8 cellular contexts compared by ENCODE assay signal in the genomic region with DNA sequence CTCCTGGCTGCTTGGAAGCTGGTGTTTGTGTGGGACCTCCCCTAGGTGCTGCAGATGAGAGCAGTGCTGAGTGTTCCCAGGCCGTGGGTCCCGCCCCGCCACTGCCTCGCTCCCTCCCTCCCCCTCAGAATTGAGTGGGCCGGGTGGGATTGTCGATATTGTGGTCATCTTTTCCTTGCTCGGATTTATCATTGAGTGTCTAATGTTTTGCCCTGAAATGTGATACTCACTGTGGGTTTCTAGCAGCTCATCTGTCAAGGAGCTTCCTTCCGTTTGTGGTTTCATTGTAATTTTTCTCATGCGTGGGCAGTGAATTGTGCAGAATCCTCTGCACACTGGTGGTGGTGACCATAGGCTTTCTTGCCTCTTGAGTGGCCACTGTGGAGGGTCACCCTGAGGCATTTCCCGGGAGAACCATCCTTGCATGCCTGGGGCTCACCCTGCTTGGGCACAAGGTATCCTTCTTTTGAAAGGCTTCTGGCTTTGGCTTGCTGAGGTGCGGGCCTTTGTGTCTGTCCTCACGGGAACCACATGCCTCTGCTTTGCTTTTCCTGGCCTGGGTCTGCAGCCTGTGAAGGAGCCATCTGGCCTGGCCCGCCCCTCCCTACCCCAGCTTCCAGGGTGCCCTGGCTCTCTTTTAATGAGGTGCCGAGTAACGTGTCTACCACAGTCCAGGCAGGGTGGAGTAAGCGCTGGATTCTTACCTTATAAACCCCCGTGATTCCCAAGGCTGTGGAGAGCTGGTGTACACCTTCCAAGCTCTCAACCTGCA. TPM values are rescaled to one million over a fixed set of nuclear protein-coding genes. Genes with fewer than 3 reads are reported as not detected.
A peak's percentile ranks its signal among the peaks of the same experiment; 100 is the strongest.
DNase-seq lines count a peak whose midpoint lies in the region; ATAC-seq and TF ChIP-seq lines count a peak whose summit lies in the region.

No MANE protein-coding gene starts in this region.

- ATAC-seq in HG03139 (IDR thresholded peaks at IDR 0.05; ENCODE audit: unreplicated experiment), result no peak

- H3K9me3 ChIP-seq in left ventricle myocardium inferior (replicated peaks), result no peaks in the 10 kb centered on the region

- peak; percentile 52 for DNase-seq in activated naive CD4-positive, alpha-beta T cell treated with Interleukin-2 at 50 U/mL for 16 hours
- DNase-seq in activated naive CD4-positive, alpha-beta T cell (lab: John Stamatoyannopoulos, UW), result no peak
- DNase-seq in activated CD4-positive, alpha-beta T cell treated with anti-CD3 and anti-CD28 coated beads, Interleukin-2, amount 50 U/mL, for 4 hours, result peak; percentile 16 to 32
- DNase-seq in left ventricle myocardium inferior, result no peak
- DNase-seq in stromal cell of bone marrow (ENCODE audit: low read depth), result peak; percentile 25
- no peak for DNase-seq in NCI-H2081 (lab: John Stamatoyannopoulos, UW)
- DNase-seq in cortex of kidney (lab: John Stamatoyannopoulos, UW), result no peak

- peaks cover 92% of the 10 kb centered on the region for H3K4me1 ChIP-seq in left ventricle myocardium inferior

- TF ChIP-seq CTCF in left ventricle myocardium inferior (IDR thresholded peaks at IDR 0.05; ENCODE audit: borderline replicate concordance), result no peak

- intact Hi-C loops in left ventricle myocardium inferior (cut with micrococcal nuclease), result no loop called here

- H3K4me3 ChIP-seq in left ventricle myocardium inferior, result no peak overlapping the region

- no peaks in the 10 kb centered on the region for H3K27me3 ChIP-seq in left ventricle myocardium inferior (ENCODE audit: low read depth)

- peaks cover 22% of the 10 kb centered on the region for H3K36me3 ChIP-seq in left ventricle myocardium inferior

- peak overlapping the region; percentile 73 for H3K27ac ChIP-seq in left ventricle myocardium inferior (replicated peaks)

RNA-seq across cellular contexts. Expression of gene SLX9, which starts 25.6 kb away (rescaled TPM):
- total RNA-seq in left ventricle myocardium inferior, result 70.7 TPM

RNA-seq across cellular contexts. Expression of gene ITGB2, which starts 44.7 kb away (rescaled TPM):
- total RNA-seq in left ventricle myocardium inferior, result 18.6 TPM

Comparison
In these comparisons a context has a peak if more than half of its experiments do, and no peak if none do; other contexts are left out.
1. DNase-seq: peak in activated naive CD4-positive, alpha-beta T cell treated with Interleukin-2 at 50 U/mL for 16 hours (single experiment), activated CD4-positive, alpha-beta T cell treated with anti-CD3 and anti-CD28 coated beads, Interleukin-2, amount 50 U/mL, for 4 hours (2 of 2) and stromal cell of bone marrow (single experiment); none in activated naive CD4-positive, alpha-beta T cell (0 of 4), left ventricle myocardium inferior (single experiment), NCI-H2081 (0 of 2) and cortex of kidney (single experiment).